7 cellular contexts compared by ENCODE assay signal in the genomic region with DNA sequence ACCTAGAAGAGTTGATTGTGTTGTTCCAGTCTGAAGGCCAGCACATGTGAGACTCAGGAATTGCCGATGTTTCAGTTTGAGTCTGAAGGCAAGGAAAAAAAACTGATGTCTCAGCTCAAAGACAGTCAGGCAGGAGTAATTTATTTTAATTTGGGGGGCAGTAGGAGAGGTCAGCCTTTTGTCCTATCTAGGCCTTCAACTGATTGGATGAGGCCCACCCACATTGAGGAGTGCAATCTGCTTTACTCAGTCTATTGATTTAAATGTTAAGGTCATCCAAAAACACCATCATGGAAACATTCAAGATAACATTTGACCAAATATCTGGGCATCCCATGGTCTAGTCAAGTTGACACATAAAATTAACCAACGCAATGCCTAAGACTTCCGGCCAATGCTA.
"Had no signal": no experiment of that assay in that cellular context is flagged by ENCODE, and none has a peak within 500 bp of the region (broad histone marks: within the 10 kb centered on the region; RNA-seq: fewer than 3 reads in every experiment).

No MANE protein-coding gene starts in this region.

- H3K9ac ChIP-seq: GM23248 had no signal

- H3K27ac Mint-ChIP-seq: IgD-negative memory B cell had no signal

- H3K4me1 ChIP-seq: HAP-1 had no signal

- FAIRE-seq: HTR-8/SVneo had no signal

- H3K36me3 ChIP-seq: HAP-1 had no signal

- DNase-seq: GM23248, GOT3, H7 had no signal

- H3K9me3 ChIP-seq: HAP-1 had no signal

- H3K4me3 ChIP-seq: GM23248, HAP-1 had no signal

- H3K4me1 Mint-ChIP-seq: IgD-negative memory B cell had no signal

- H3K27ac ChIP-seq: GM23248 had no signal

- ATAC-seq: HCT116 had no signal

- H2AFZ ChIP-seq: GM23248 had no signal
